In genomic region chr5:58617236-58617635, GRCh38 we compare ENCODE assay signal across 12 cellular contexts.
DNase-seq lines count a peak whose midpoint lies in the region.
"Had no signal": no experiment of that assay in that cellular context is flagged by ENCODE, and none has a peak within 500 bp of the region (broad histone marks: within the 10 kb centered on the region; RNA-seq: fewer than 3 reads in every experiment).

No MANE protein-coding gene starts in this region.

- DNase-seq in DMS 273 (lab: John Stamatoyannopoulos, UW; ENCODE audit: unreplicated experiment) (peak; percentile 12), DMS 273 treated with DMSO at 0.1 percent for 48 hours (lab: John Stamatoyannopoulos, UW) (no peak), NCI-H2171 treated with DMSO at 0.1 percent for 48 hours (lab: John Stamatoyannopoulos, UW) (peak; percentile 21), NCI-H2171 (lab: John Stamatoyannopoulos, UW) (no peak)
- no peak for DNase-seq in activated CD4-positive, alpha-beta T cell treated with anti-CD3 and anti-CD28 coated beads for 1 hour
- DNase-seq: AML-193; Caco-2; Calu3; CD4-positive, alpha-beta T cell; CD8-positive, alpha-beta T cell; DMS79 treated with DMSO at 0.1 percent for 48 hours; GF-D8 had no signal

Comparison
In these comparisons a context has a peak if more than half of its experiments do, and no peak if none do; other contexts are left out.
1. DNase-seq: peak in DMS 273 (single experiment) and NCI-H2171 treated with DMSO at 0.1 percent for 48 hours (single experiment); none in DMS 273 treated with DMSO at 0.1 percent for 48 hours (single experiment), NCI-H2171 (single experiment) and activated CD4-positive, alpha-beta T cell treated with anti-CD3 and anti-CD28 coated beads for 1 hour (single experiment).